Comparison of ENCODE assay signal across 8 cellular contexts in genomic region chr1:231625042-231625441, GRCh38. TPM values are rescaled to one million over a fixed set of nuclear protein-coding genes. Genes with fewer than 3 reads are reported as not detected.
DNase-seq lines count a peak whose midpoint lies in the region; ATAC-seq and TF ChIP-seq lines count a peak whose summit lies in the region.
"Not testable (repeated sequence)": the region's sequence is repeated elsewhere in the genome, so short reads cannot be mapped to it uniquely, and the experiment has no call there.

No MANE protein-coding gene starts in this region.

- H3K9me3 Mint-ChIP-seq in CD4-positive, alpha-beta memory T cell; IgD-negative memory B cell; T-helper 2 cell treated with Interferon-gamma antibody and Interleukin-4, amounts not matched to agents 5 μg/mL and 100 μg/mL, for 36 hours; activated T-helper 2 cell treated with anti-CD3 and anti-CD28 coated beads, Interferon-gamma antibody, Interleukin-2, Interleukin-4, amounts not matched to agents 10 μg/mL and 5 μg/mL and 100 μg/mL, durations not matched to agents 14 hours and 24 hours and 36 hours; brain; naive B cell; nephron; type B pancreatic cell: not testable (repeated sequence)

- not testable (repeated sequence) for H3K36me3 ChIP-seq in CD4-positive, alpha-beta memory T cell (ENCODE audit: insufficient read depth, low read length)

- H3K4me3 Mint-ChIP-seq in CD4-positive, alpha-beta memory T cell, result peak overlapping the region in 6 of 8 donors; percentile 12 to 71 (median 54)
- H3K4me3 Mint-ChIP-seq in IgD-negative memory B cell (peak overlapping the region in 3 of 4 donors; percentile 39 to 65 (median 56)), brain (peak overlapping the region in 4 of 5 experiments; percentile 58 to 72 (median 60)), naive B cell (peak overlapping the region in 5 of 8 donors; percentile 15 to 75 (median 39)), nephron (peak overlapping the region; percentile 39 to 63 (median 58)), type B pancreatic cell (peak overlapping the region; percentile 71)
- H3K4me3 Mint-ChIP-seq in T-helper 2 cell treated with Interferon-gamma antibody and Interleukin-4, amounts not matched to agents 5 μg/mL and 100 μg/mL, for 36 hours, result peak overlapping the region; percentile 19
- H3K4me3 Mint-ChIP-seq in activated T-helper 2 cell treated with anti-CD3 and anti-CD28 coated beads, Interferon-gamma antibody, Interleukin-2, Interleukin-4, amounts not matched to agents 10 μg/mL and 5 μg/mL and 100 μg/mL, durations not matched to agents 14 hours and 24 hours and 36 hours (ENCODE audit: low read depth), result peak overlapping the region; percentile 20

- not testable (repeated sequence) for H3K27ac ChIP-seq in CD4-positive, alpha-beta memory T cell (ENCODE audit: low read depth, low read length)

- not testable (repeated sequence) for H3K36me3 Mint-ChIP-seq in CD4-positive, alpha-beta memory T cell; IgD-negative memory B cell; T-helper 2 cell treated with Interferon-gamma antibody and Interleukin-4, amounts not matched to agents 5 μg/mL and 100 μg/mL, for 36 hours (ENCODE audit: low read depth); activated T-helper 2 cell treated with anti-CD3 and anti-CD28 coated beads, Interferon-gamma antibody, Interleukin-2, Interleukin-4, amounts not matched to agents 10 μg/mL and 5 μg/mL and 100 μg/mL, durations not matched to agents 14 hours and 24 hours and 36 hours (ENCODE audit: low read depth); brain; naive B cell; nephron (ENCODE audit: low read depth); type B pancreatic cell

- CTCF ChIA-PET in CD4-positive, alpha-beta memory T cell (lab: Charles Lee; ENCODE audit: partially characterized antibody), result interaction anchor here (0.6 to 3.7 kb wide), 4 partner anchors 8 to 132 kb away, joined by 3 to 10 read pairs (median 4); no protein-coding TSS in a partner anchor

- not testable (repeated sequence) for H3K27me3 Mint-ChIP-seq in CD4-positive, alpha-beta memory T cell
- peaks cover 31% of the 10 kb centered on the region for H3K27me3 Mint-ChIP-seq in IgD-negative memory B cell
- peaks cover 53% of the 10 kb centered on the region for H3K27me3 Mint-ChIP-seq in T-helper 2 cell treated with Interferon-gamma antibody and Interleukin-4, amounts not matched to agents 5 μg/mL and 100 μg/mL, for 36 hours (ENCODE audit: low read depth)
- H3K27me3 Mint-ChIP-seq in activated T-helper 2 cell treated with anti-CD3 and anti-CD28 coated beads, Interferon-gamma antibody, Interleukin-2, Interleukin-4, amounts not matched to agents 10 μg/mL and 5 μg/mL and 100 μg/mL, durations not matched to agents 14 hours and 24 hours and 36 hours (ENCODE audit: low read depth), result peaks cover 45% of the 10 kb centered on the region
- H3K27me3 Mint-ChIP-seq in brain, result peaks cover 23% of the 10 kb centered on the region
- peaks cover 34 to 39% (median 34%) of the 10 kb centered on the region in 3 donors for H3K27me3 Mint-ChIP-seq in naive B cell
- peaks cover 27% of the 10 kb centered on the region for H3K27me3 Mint-ChIP-seq in nephron (ENCODE audit: low read depth)
- H3K27me3 Mint-ChIP-seq in type B pancreatic cell, result peaks cover 52% of the 10 kb centered on the region

- ATAC-seq in naive B cell (ENCODE audit: low read depth in 2 of 2), result not testable (repeated sequence)

- not testable (repeated sequence) for H3K27me3 ChIP-seq in CD4-positive, alpha-beta memory T cell (ENCODE audit: insufficient read depth, low read length)

- peaks cover 18 to 38% (median 27%) of the 10 kb centered on the region in 4 donors for H3K4me1 Mint-ChIP-seq in CD4-positive, alpha-beta memory T cell
- H3K4me1 Mint-ChIP-seq in IgD-negative memory B cell, result peaks cover 9 to 20% (median 10%) of the 10 kb centered on the region in 3 donors
- peaks cover 20% of the 10 kb centered on the region for H3K4me1 Mint-ChIP-seq in T-helper 2 cell treated with Interferon-gamma antibody and Interleukin-4, amounts not matched to agents 5 μg/mL and 100 μg/mL, for 36 hours (ENCODE audit: low read depth)
- H3K4me1 Mint-ChIP-seq in activated T-helper 2 cell treated with anti-CD3 and anti-CD28 coated beads, Interferon-gamma antibody, Interleukin-2, Interleukin-4, amounts not matched to agents 10 μg/mL and 5 μg/mL and 100 μg/mL, durations not matched to agents 14 hours and 24 hours and 36 hours (ENCODE audit: low read depth), result peaks cover 19% of the 10 kb centered on the region
- H3K4me1 Mint-ChIP-seq in brain, result peaks cover 24% of the 10 kb centered on the region
- peaks cover 25 to 38% (median 25%) of the 10 kb centered on the region in 3 donors for H3K4me1 Mint-ChIP-seq in naive B cell
- H3K4me1 Mint-ChIP-seq in nephron, result peaks cover 18% of the 10 kb centered on the region
- H3K4me1 Mint-ChIP-seq in type B pancreatic cell (ENCODE audit: unreplicated experiment), result peaks cover 13% of the 10 kb centered on the region

- peaks cover 32% of the 10 kb centered on the region for H3K4me1 ChIP-seq in CD4-positive, alpha-beta memory T cell (ENCODE audit: insufficient read depth, low read length)

- DNase-seq in CD4-positive, alpha-beta memory T cell; T-helper 2 cell treated with Interferon-gamma antibody and Interleukin-4, amounts not matched to agents 5 μg/mL and 100 μg/mL, for 36 hours (ENCODE audit: low spot score); activated T-helper 2 cell treated with anti-CD3 and anti-CD28 coated beads, Interferon-gamma antibody, Interleukin-2, Interleukin-4, amounts not matched to agents 10 μg/mL and 5 μg/mL and 100 μg/mL, durations not matched to agents 14 hours and 24 hours and 36 hours (ENCODE audit: low spot score); naive B cell; type B pancreatic cell (ENCODE audit: extremely low spot score, unreplicated experiment): not testable (repeated sequence)

- H3K27ac Mint-ChIP-seq in CD4-positive, alpha-beta memory T cell, result peak overlapping the region in 3 of 7 donors; percentile 31 to 98 (median 46)
- not testable (repeated sequence) for H3K27ac Mint-ChIP-seq in IgD-negative memory B cell; T-helper 2 cell treated with Interferon-gamma antibody and Interleukin-4, amounts not matched to agents 5 μg/mL and 100 μg/mL, for 36 hours; activated T-helper 2 cell treated with anti-CD3 and anti-CD28 coated beads, Interferon-gamma antibody, Interleukin-2, Interleukin-4, amounts not matched to agents 10 μg/mL and 5 μg/mL and 100 μg/mL, durations not matched to agents 14 hours and 24 hours and 36 hours; brain; nephron; type B pancreatic cell
- peak overlapping the region in 2 of 6 donors; percentile 10 to 83 for H3K27ac Mint-ChIP-seq in naive B cell

- POLR2A ChIA-PET in CD4-positive, alpha-beta memory T cell (lab: Charles Lee; ENCODE audit: partially characterized antibody), result interaction anchor here (2.5 kb wide), 1 partner anchor 12 kb away, joined by 22 read pairs; no protein-coding TSS in a partner anchor

- H3K4me3 ChIP-seq in CD4-positive, alpha-beta memory T cell (ENCODE audit: low read length in 2 of 2), result not testable (repeated sequence)

- not testable (repeated sequence) for TF ChIP-seq CTCF in brain (conservative IDR thresholded peaks at IDR 0.05); nephron (IDR thresholded peaks at IDR 0.05; ENCODE audit: unreplicated experiment in 3 of 3); type B pancreatic cell (conservative IDR thresholded peaks at IDR 0.05)

- intact Hi-C loops in CD4-positive, alpha-beta memory T cell (cut with micrococcal nuclease), result loop anchor here (5.0 kb wide), 1 partner anchor 1002 kb away; no protein-coding TSS in a partner anchor
- intact Hi-C loops in activated T-helper 2 cell treated with anti-CD3 and anti-CD28 coated beads, Interferon-gamma antibody, Interleukin-2, Interleukin-4, amounts not matched to agents 10 μg/mL and 5 μg/mL and 100 μg/mL, durations not matched to agents 14 hours and 24 hours and 36 hours (cut with micrococcal nuclease), result not testable (repeated sequence)

- not testable (repeated sequence) for H3K9me3 ChIP-seq in CD4-positive, alpha-beta memory T cell (ENCODE audit: control insufficient read depth in 1 of 2, low read length in 2 of 2)

RNA-seq across cellular contexts. Expression of gene DISC1, which starts 1.5 kb away (rescaled TPM):
- 10 to 100 TPM; 15.5 to 18.0 TPM for total RNA-seq in CD4-positive, alpha-beta memory T cell
- polyA plus RNA-seq in CD4-positive, alpha-beta memory T cell, result 1 to 10 TPM; 1.9 to 4.5 TPM
- polyA plus RNA-seq in IgD-negative memory B cell (0.68 TPM), brain (ENCODE audit: insufficient read depth, low read depth, low replicate concordance) (3.3 TPM), naive B cell (ENCODE audit: low read depth in 6 of 6) (1 to 10 TPM in 5 of 6 donors, not detected in 1; 1.3 to 2.2 (median 2.1) TPM)
- 1.5 and 1.6 TPM in 2 replicates for total RNA-seq in activated T-helper 2 cell treated with anti-CD3 and anti-CD28 coated beads, Interferon-gamma antibody, Interleukin-2, Interleukin-4, amounts not matched to agents 10 μg/mL and 5 μg/mL and 100 μg/mL, durations not matched to agents 14 hours and 24 hours and 36 hours
- total RNA-seq in type B pancreatic cell (ENCODE audit: low replicate concordance), result 1.2 and 4.7 TPM in 2 replicates

Comparison
In these comparisons a context has a peak if more than half of its experiments do, and no peak if none do; other contexts are left out.
1. H3K4me3 Mint-ChIP-seq: peak in every context shown above with its lines; median percentile 71 in type B pancreatic cell; 60 in brain; 58 in nephron; 56 in IgD-negative memory B cell; 54 in CD4-positive, alpha-beta memory T cell; 39 in naive B cell; 20 in activated T-helper 2 cell treated with anti-CD3 and anti-CD28 coated beads, Interferon-gamma antibody, Interleukin-2, Interleukin-4, amounts not matched to agents 10 μg/mL and 5 μg/mL and 100 μg/mL, durations not matched to agents 14 hours and 24 hours and 36 hours; 19 in T-helper 2 cell treated with Interferon-gamma antibody and Interleukin-4, amounts not matched to agents 5 μg/mL and 100 μg/mL, for 36 hours.